15 cellular contexts compared by ENCODE assay signal in the genomic region with DNA sequence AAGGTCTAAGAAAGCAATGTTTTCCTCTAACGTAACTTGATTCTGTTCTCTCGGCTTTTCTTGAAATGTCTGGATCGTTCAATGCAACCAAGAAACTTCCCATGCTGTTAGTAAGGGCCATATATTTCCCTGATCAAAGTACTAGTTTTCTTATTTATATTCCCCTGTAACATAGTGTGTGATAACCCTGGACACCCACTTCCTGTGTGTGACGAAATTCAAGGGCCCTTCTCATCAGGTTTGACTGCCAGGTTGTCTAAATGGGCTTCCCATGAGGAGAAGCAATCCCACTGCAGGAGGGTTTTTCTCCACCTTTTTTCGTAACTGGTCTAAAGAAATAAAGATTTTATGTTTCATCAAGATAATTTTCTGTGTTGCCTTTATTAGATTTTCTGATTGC.
DNase-seq lines count a peak whose midpoint lies in the region; ATAC-seq and TF ChIP-seq lines count a peak whose summit lies in the region.
"Had no signal": no experiment of that assay in that cellular context is flagged by ENCODE, and none has a peak within 500 bp of the region (broad histone marks: within the 10 kb centered on the region; RNA-seq: fewer than 3 reads in every experiment).

No MANE protein-coding gene starts in this region.

- H3K4me1 Mint-ChIP-seq in activated CD4-positive, alpha-beta memory T cell treated with anti-CD3 and anti-CD28 coated beads, Interleukin-2, amount 10 ng/mL, durations not matched to agents 7 days and 5 days: no peaks in the 10 kb centered on the region
- H3K4me1 Mint-ChIP-seq in activated CD4-positive, alpha-beta memory T cell treated with anti-CD3 and anti-CD28 coated beads for 36 hours (ENCODE audit: low read depth): no peaks in the 10 kb centered on the region
- H3K4me1 Mint-ChIP-seq in stimulated activated naive CD8-positive, alpha-beta T cell treated with anti-CD3 and anti-CD28 coated beads, Interleukin-15, amount 100 ng/mL, for 72 hours: peaks cover 19% of the 10 kb centered on the region
- peaks cover 6 to 10% (median 7%) of the 10 kb centered on the region in 3 donors for H3K4me1 Mint-ChIP-seq in T-cell
- H3K4me1 Mint-ChIP-seq: B cell had no signal

- no peak overlapping the region for H3K27ac ChIP-seq in upper lobe of right lung

- no peak overlapping the region for H3K4me3 Mint-ChIP-seq in activated CD4-positive, alpha-beta memory T cell treated with anti-CD3 and anti-CD28 coated beads, Interleukin-2, amount 10 ng/mL, durations not matched to agents 7 days and 5 days
- H3K4me3 Mint-ChIP-seq in activated CD4-positive, alpha-beta memory T cell treated with anti-CD3 and anti-CD28 coated beads for 36 hours: no peak overlapping the region
- H3K4me3 Mint-ChIP-seq in stimulated activated naive CD8-positive, alpha-beta T cell treated with anti-CD3 and anti-CD28 coated beads, Interleukin-15, amount 100 ng/mL, for 72 hours: no peak overlapping the region
- no peak overlapping the region for H3K4me3 Mint-ChIP-seq in T-cell
- H3K4me3 Mint-ChIP-seq: B cell; CD4-positive, alpha-beta memory T cell had no signal

- intact Hi-C loops in activated CD4-positive, alpha-beta memory T cell treated with anti-CD3 and anti-CD28 coated beads for 36 hours (cut with micrococcal nuclease): no loop called here
- intact Hi-C loops in upper lobe of right lung (cut with DNase I): no loop called here

- peak; percentile 53 for ATAC-seq in stimulated activated naive CD8-positive, alpha-beta T cell treated with anti-CD3 and anti-CD28 coated beads, Interleukin-15, amount 100 ng/mL, for 72 hours
- no peak for ATAC-seq in stimulated activated naive CD8-positive, alpha-beta T cell treated with anti-CD3 and anti-CD28 coated beads, Interleukin-15, Interleukin-2, amounts not matched to agents 100 U/mL and 50 U/mL, for 24 hours
- ATAC-seq in T-cell (replicated peaks in 1 of 4): peak in 3 of 4 experiments; percentile 48 to 56 (median 56)
- ATAC-seq in upper lobe of right lung: peak; percentile 30
- ATAC-seq in GM18867 (IDR thresholded peaks at IDR 0.05; ENCODE audit: unreplicated experiment): no peak

- POLR2A ChIA-PET in activated CD4-positive, alpha-beta memory T cell treated with anti-CD3 and anti-CD28 coated beads, Interleukin-2, amount 10 ng/mL, durations not matched to agents 7 days and 5 days (lab: Charles Lee): no interaction called here
- POLR2A ChIA-PET in activated CD4-positive, alpha-beta memory T cell treated with anti-CD3 and anti-CD28 coated beads for 36 hours (lab: Charles Lee): no interaction called here
- POLR2A ChIA-PET in T-cell (lab: Charles Lee): no interaction called here

- peak; percentile 5 for DNase-seq in activated CD4-positive, alpha-beta memory T cell treated with anti-CD3 and anti-CD28 coated beads, Interleukin-2, amount 10 ng/mL, durations not matched to agents 7 days and 5 days
- DNase-seq in activated CD4-positive, alpha-beta memory T cell treated with anti-CD3 and anti-CD28 coated beads for 36 hours: no peak
- no peak for DNase-seq in stimulated activated naive CD8-positive, alpha-beta T cell treated with anti-CD3 and anti-CD28 coated beads, Interleukin-15, amount 100 ng/mL, for 72 hours
- no peak for DNase-seq in stimulated activated naive CD8-positive, alpha-beta T cell treated with anti-CD3 and anti-CD28 coated beads, Interleukin-15, Interleukin-2, amounts not matched to agents 100 U/mL and 50 U/mL, for 24 hours
- no peak for DNase-seq in T-cell
- DNase-seq in upper lobe of right lung: no peak
- no peak for DNase-seq in NCI-H2081 (lab: John Stamatoyannopoulos, UW)
- DNase-seq: C1 segment of cervical spinal cord; CD4-positive, alpha-beta memory T cell; DMS79; EL; GF-D8 had no signal

- no peak overlapping the region for H3K4me3 ChIP-seq in upper lobe of right lung
- H3K4me3 ChIP-seq: HAP-1 had no signal

- CTCF ChIA-PET in activated CD4-positive, alpha-beta memory T cell treated with anti-CD3 and anti-CD28 coated beads, Interleukin-2, amount 10 ng/mL, durations not matched to agents 7 days and 5 days (lab: Charles Lee): no interaction called here
- CTCF ChIA-PET in activated CD4-positive, alpha-beta memory T cell treated with anti-CD3 and anti-CD28 coated beads for 36 hours (lab: Charles Lee): no interaction called here
- CTCF ChIA-PET in T-cell (lab: Charles Lee): no interaction called here

- H3K9me3 ChIP-seq in upper lobe of right lung: no peaks in the 10 kb centered on the region
- H3K9me3 ChIP-seq: HAP-1 had no signal

- no peak for TF ChIP-seq CTCF in upper lobe of right lung (IDR thresholded peaks at IDR 0.05)

- no peaks in the 10 kb centered on the region for H3K36me3 Mint-ChIP-seq in activated CD4-positive, alpha-beta memory T cell treated with anti-CD3 and anti-CD28 coated beads, Interleukin-2, amount 10 ng/mL, durations not matched to agents 7 days and 5 days (ENCODE audit: low read depth)
- no peaks in the 10 kb centered on the region for H3K36me3 Mint-ChIP-seq in activated CD4-positive, alpha-beta memory T cell treated with anti-CD3 and anti-CD28 coated beads for 36 hours
- no peaks in the 10 kb centered on the region for H3K36me3 Mint-ChIP-seq in T-cell

- no peaks in the 10 kb centered on the region for H3K27me3 ChIP-seq in upper lobe of right lung

- H3K9me3 Mint-ChIP-seq in activated CD4-positive, alpha-beta memory T cell treated with anti-CD3 and anti-CD28 coated beads, Interleukin-2, amount 10 ng/mL, durations not matched to agents 7 days and 5 days: no peaks in the 10 kb centered on the region
- H3K9me3 Mint-ChIP-seq in activated CD4-positive, alpha-beta memory T cell treated with anti-CD3 and anti-CD28 coated beads for 36 hours: no peaks in the 10 kb centered on the region
- no peaks in the 10 kb centered on the region for H3K9me3 Mint-ChIP-seq in stimulated activated naive CD8-positive, alpha-beta T cell treated with anti-CD3 and anti-CD28 coated beads, Interleukin-15, amount 100 ng/mL, for 72 hours
- no peaks in the 10 kb centered on the region for H3K9me3 Mint-ChIP-seq in T-cell
- H3K9me3 Mint-ChIP-seq: CD4-positive, alpha-beta memory T cell had no signal

- no peak overlapping the region for H3K27ac Mint-ChIP-seq in activated CD4-positive, alpha-beta memory T cell treated with anti-CD3 and anti-CD28 coated beads, Interleukin-2, amount 10 ng/mL, durations not matched to agents 7 days and 5 days
- no peak overlapping the region for H3K27ac Mint-ChIP-seq in activated CD4-positive, alpha-beta memory T cell treated with anti-CD3 and anti-CD28 coated beads for 36 hours
- peak overlapping the region; percentile 16 to 48 for H3K27ac Mint-ChIP-seq in stimulated activated naive CD8-positive, alpha-beta T cell treated with anti-CD3 and anti-CD28 coated beads, Interleukin-15, amount 100 ng/mL, for 72 hours
- H3K27ac Mint-ChIP-seq in T-cell: no peak overlapping the region
- H3K27ac Mint-ChIP-seq: B cell; CD4-positive, alpha-beta memory T cell had no signal

- no peaks in the 10 kb centered on the region for H3K27me3 Mint-ChIP-seq in activated CD4-positive, alpha-beta memory T cell treated with anti-CD3 and anti-CD28 coated beads, Interleukin-2, amount 10 ng/mL, durations not matched to agents 7 days and 5 days
- no peaks in the 10 kb centered on the region for H3K27me3 Mint-ChIP-seq in activated CD4-positive, alpha-beta memory T cell treated with anti-CD3 and anti-CD28 coated beads for 36 hours
- no peaks in the 10 kb centered on the region for H3K27me3 Mint-ChIP-seq in stimulated activated naive CD8-positive, alpha-beta T cell treated with anti-CD3 and anti-CD28 coated beads, Interleukin-15, amount 100 ng/mL, for 72 hours
- H3K27me3 Mint-ChIP-seq in T-cell: no peaks in the 10 kb centered on the region
- H3K27me3 Mint-ChIP-seq: CD4-positive, alpha-beta memory T cell had no signal

- no peaks in the 10 kb centered on the region for H3K36me3 ChIP-seq in upper lobe of right lung
- H3K36me3 ChIP-seq: HAP-1 had no signal

- no peaks in the 10 kb centered on the region for H3K4me1 ChIP-seq in upper lobe of right lung

Comparison
In these comparisons a context has a peak if more than half of its experiments do, and no peak if none do; other contexts are left out.
1. ATAC-seq: peak in stimulated activated naive CD8-positive, alpha-beta T cell treated with anti-CD3 and anti-CD28 coated beads, Interleukin-15, amount 100 ng/mL, for 72 hours (single experiment), T-cell (3 of 4) and upper lobe of right lung (single experiment); none in stimulated activated naive CD8-positive, alpha-beta T cell treated with anti-CD3 and anti-CD28 coated beads, Interleukin-15, Interleukin-2, amounts not matched to agents 100 U/mL and 50 U/mL, for 24 hours (single experiment) and GM18867 (single experiment).
2. H3K27ac Mint-ChIP-seq: peak in stimulated activated naive CD8-positive, alpha-beta T cell treated with anti-CD3 and anti-CD28 coated beads, Interleukin-15, amount 100 ng/mL, for 72 hours (2 of 2); none in activated CD4-positive, alpha-beta memory T cell treated with anti-CD3 and anti-CD28 coated beads, Interleukin-2, amount 10 ng/mL, durations not matched to agents 7 days and 5 days (single experiment), activated CD4-positive, alpha-beta memory T cell treated with anti-CD3 and anti-CD28 coated beads for 36 hours (single experiment) and T-cell (0 of 2).